16 cellular contexts compared by ENCODE assay signal in the genomic region with DNA sequence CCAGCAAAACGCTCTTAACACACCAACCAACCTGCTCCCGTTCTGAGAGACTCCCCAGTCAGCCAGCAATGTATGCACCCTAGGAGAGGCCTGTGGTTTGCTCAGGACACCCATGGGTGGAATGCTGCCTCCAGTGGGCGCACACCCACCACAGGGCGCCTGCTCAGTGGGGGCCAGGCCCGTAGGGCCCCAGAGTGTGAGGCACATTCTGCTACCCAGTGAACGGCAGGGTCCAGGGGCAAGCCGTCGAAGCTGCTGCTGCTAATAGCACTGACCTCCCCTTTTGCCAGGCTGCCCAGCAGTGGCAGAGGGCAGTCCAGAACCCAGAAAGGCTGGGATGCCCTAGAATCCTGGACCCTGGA. TPM values are rescaled to one million over a fixed set of nuclear protein-coding genes. Genes with fewer than 3 reads are reported as not detected.
DNase-seq lines count a peak whose midpoint lies in the region; ATAC-seq lines count a peak whose summit lies in the region.
"Had no signal": no experiment of that assay in that cellular context is flagged by ENCODE, and none has a peak within 500 bp of the region (broad histone marks: within the 10 kb centered on the region; RNA-seq: fewer than 3 reads in every experiment).

No MANE protein-coding gene starts in this region.

- H3K27me3 ChIP-seq in H7 (ENCODE audit: control insufficient read depth, insufficient read depth, low read length) (no peaks in the 10 kb centered on the region), layer of hippocampus (ENCODE audit: control insufficient read depth, insufficient read depth, low read length) (no peaks in the 10 kb centered on the region)

- H3K36me3 ChIP-seq in H7 (replicated peaks; ENCODE audit: control insufficient read depth, insufficient read depth, low read length): no peaks in the 10 kb centered on the region

- H3K27ac ChIP-seq in cingulate gyrus (ENCODE audit: low read depth, low read length): peak overlapping the region; percentile 95
- H3K27ac ChIP-seq in layer of hippocampus (ENCODE audit: low read depth, low read length): peak overlapping the region; percentile 90
- H3K27ac ChIP-seq: HL-60 had no signal

- no peak overlapping the region for H3K4me3 ChIP-seq in H7 (ENCODE audit: insufficient read depth, low read depth, low read length)
- H3K4me3 ChIP-seq: GM12878 had no signal

- ATAC-seq in HG03139 (IDR thresholded peaks at IDR 0.05; ENCODE audit: unreplicated experiment) (no peak), HG03175 (IDR thresholded peaks at IDR 0.05; ENCODE audit: unreplicated experiment) (no peak)
- ATAC-seq: GM12878 had no signal

- peak; percentile 53 for DNase-seq in H7
- DNase-seq in islet precursor cell: no peak
- no peak for DNase-seq in activated T-cell treated with anti-CD3 and anti-CD28 coated beads, Interleukin-2, amount 50 U/mL, for 48 hours
- DNase-seq: ACHN; CD4-positive, alpha-beta memory T cell; DMS79; GOT3; HCEC 1CT; HFFc6 had no signal

RNA-seq across cellular contexts. Expression of gene B3GAT1, which starts 12.8 kb away (rescaled TPM):
- total RNA-seq in H7 (2014; rRNA removed; shearing (Covaris generic)): 9.9 and 12.8 TPM in 2 replicates
- total RNA-seq: G401, HFFc6 had no signal
